In the genomic region with DNA sequence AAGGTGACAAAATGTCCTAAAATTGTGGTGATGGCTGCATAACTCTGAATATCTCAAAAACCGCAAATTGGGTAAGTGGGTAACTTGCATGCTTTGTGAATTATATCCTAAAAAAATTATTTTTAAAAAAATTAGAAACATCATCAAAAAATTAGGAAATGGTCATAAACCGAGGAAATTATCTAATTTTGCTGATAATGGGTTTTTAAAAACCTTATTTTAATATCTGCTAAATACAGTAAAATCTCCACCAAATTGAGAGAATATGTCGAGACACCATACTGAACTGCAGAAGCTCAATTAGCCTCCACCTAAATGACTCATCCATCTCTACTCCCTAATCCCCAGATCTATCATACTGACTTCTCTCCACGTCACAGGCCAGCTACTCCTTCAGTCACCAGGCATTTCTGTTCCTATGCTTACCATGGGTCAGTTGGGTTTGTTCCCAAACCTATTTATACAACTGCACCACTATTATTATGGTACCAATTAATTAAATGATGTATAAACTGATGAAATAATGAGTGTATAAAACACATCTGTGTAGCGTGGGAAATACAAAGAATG, we compare ENCODE assay signal across 1 cellular context.
TF ChIP-seq lines count a peak whose summit lies in the region.

No MANE protein-coding gene starts in this region.

TF ChIP-seq in K562, 482 proteins besides CTCF, POLR2A, EP300 and RAD21 (continued from another document and continues in another):
- TF ChIP-seq, protein P1, sequence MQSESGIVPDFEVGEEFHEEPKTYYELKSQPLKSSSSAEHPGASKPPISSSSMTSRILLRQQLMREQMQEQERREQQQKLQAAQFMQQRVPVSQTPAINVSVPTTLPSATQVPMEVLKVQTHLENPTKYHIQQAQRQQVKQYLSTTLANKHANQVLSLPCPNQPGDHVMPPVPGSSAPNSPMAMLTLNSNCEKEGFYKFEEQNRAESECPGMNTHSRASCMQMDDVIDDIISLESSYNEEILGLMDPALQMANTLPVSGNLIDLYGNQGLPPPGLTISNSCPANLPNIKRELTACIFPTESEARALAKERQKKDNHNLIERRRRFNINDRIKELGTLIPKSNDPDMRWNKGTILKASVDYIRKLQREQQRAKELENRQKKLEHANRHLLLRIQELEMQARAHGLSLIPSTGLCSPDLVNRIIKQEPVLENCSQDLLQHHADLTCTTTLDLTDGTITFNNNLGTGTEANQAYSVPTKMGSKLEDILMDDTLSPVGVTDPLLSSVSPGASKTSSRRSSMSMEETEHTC (IDR thresholded peaks at IDR 0.05) = no peak
- TF ChIP-seq, protein P2, sequence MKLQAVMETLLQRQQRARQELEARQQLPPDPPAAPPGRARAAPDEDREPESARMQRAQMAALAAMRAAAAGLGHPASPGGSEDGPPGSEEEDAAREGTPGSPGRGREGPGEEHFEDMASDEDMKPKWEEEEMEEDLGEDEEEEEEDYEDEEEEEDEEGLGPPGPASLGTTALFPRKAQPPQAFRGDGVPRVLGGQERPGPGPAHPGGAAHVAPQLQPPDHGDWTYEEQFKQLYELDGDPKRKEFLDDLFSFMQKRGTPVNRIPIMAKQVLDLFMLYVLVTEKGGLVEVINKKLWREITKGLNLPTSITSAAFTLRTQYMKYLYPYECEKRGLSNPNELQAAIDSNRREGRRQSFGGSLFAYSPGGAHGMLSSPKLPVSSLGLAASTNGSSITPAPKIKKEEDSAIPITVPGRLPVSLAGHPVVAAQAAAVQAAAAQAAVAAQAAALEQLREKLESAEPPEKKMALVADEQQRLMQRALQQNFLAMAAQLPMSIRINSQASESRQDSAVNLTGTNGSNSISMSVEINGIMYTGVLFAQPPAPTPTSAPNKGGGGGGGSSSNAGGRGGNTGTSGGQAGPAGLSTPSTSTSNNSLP (IDR thresholded peaks at IDR 0.05; ENCODE audit: borderline replicate concordance, low read depth, low read length) = peak; percentile 58; the same call in 1 of the 2 replicates
- TF ChIP-seq, protein P3, sequence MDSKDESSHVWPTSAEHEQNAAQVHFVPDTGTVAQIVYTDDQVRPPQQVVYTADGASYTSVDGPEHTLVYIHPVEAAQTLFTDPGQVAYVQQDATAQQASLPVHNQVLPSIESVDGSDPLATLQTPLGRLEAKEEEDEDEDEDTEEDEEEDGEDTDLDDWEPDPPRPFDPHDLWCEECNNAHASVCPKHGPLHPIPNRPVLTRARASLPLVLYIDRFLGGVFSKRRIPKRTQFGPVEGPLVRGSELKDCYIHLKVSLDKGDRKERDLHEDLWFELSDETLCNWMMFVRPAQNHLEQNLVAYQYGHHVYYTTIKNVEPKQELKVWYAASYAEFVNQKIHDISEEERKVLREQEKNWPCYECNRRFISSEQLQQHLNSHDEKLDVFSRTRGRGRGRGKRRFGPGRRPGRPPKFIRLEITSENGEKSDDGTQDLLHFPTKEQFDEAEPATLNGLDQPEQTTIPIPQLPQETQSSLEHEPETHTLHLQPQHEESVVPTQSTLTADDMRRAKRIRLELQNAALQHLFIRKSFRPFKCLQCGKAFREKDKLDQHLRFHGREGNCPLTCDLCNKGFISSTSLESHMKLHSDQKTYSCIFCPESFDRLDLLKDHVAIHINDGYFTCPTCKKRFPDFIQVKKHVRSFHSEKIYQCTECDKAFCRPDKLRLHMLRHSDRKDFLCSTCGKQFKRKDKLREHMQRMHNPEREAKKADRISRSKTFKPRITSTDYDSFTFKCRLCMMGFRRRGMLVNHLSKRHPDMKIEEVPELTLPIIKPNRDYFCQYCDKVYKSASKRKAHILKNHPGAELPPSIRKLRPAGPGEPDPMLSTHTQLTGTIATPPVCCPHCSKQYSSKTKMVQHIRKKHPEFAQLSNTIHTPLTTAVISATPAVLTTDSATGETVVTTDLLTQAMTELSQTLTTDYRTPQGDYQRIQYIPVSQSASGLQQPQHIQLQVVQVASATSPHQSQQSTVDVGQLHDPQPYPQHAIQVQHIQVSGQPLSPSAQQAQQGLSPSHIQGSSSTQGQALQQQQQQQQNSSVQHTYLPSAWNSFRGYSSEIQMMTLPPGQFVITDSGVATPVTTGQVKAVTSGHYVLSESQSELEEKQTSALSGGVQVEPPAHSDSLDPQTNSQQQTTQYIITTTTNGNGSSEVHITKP (IDR thresholded peaks at IDR 0.05; ENCODE audit: partially characterized antibody) = no peak
- TF ChIP-seq SMARCA4 (IDR thresholded peaks at IDR 0.05) = peak; percentile 71
- no peak for TF ChIP-seq ZNF165 (CRISPR knock-in tag; IDR thresholded peaks at IDR 0.05; ENCODE audit: borderline replicate concordance)
- no peak for TF ChIP-seq HMG20A (CRISPR knock-in tag; conservative IDR thresholded peaks at IDR 0.05)
- peak; percentile 90 for TF ChIP-seq CREM (IDR thresholded peaks at IDR 0.05; ENCODE audit: low read depth)
- peak; percentile 42; the same call in 1 of the 2 replicates for TF ChIP-seq MAFF (IDR thresholded peaks at IDR 0.05; ENCODE audit: low read length)
- 0 out of 2 replicates have a peak, but pooled peaks have one; percentile 9 for TF ChIP-seq RFX1 (IDR thresholded peaks at IDR 0.05)
- TF ChIP-seq, protein P4, sequence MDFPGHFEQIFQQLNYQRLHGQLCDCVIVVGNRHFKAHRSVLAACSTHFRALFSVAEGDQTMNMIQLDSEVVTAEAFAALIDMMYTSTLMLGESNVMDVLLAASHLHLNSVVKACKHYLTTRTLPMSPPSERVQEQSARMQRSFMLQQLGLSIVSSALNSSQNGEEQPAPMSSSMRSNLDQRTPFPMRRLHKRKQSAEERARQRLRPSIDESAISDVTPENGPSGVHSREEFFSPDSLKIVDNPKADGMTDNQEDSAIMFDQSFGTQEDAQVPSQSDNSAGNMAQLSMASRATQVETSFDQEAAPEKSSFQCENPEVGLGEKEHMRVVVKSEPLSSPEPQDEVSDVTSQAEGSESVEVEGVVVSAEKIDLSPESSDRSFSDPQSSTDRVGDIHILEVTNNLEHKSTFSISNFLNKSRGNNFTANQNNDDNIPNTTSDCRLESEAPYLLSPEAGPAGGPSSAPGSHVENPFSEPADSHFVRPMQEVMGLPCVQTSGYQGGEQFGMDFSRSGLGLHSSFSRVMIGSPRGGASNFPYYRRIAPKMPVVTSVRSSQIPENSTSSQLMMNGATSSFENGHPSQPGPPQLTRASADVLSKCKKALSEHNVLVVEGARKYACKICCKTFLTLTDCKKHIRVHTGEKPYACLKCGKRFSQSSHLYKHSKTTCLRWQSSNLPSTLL (IDR thresholded peaks at IDR 0.05) = no peak
- TF ChIP-seq RCOR1 (IDR thresholded peaks at IDR 0.05; ENCODE audit: borderline replicate concordance in 1 of 2, low read depth in 2 of 2, low read length in 2 of 2) = 0 out of 4 replicates have a peak, but pooled peaks of 1 of the 2 experiments have one; percentile 29
- TF ChIP-seq, protein P5, sequence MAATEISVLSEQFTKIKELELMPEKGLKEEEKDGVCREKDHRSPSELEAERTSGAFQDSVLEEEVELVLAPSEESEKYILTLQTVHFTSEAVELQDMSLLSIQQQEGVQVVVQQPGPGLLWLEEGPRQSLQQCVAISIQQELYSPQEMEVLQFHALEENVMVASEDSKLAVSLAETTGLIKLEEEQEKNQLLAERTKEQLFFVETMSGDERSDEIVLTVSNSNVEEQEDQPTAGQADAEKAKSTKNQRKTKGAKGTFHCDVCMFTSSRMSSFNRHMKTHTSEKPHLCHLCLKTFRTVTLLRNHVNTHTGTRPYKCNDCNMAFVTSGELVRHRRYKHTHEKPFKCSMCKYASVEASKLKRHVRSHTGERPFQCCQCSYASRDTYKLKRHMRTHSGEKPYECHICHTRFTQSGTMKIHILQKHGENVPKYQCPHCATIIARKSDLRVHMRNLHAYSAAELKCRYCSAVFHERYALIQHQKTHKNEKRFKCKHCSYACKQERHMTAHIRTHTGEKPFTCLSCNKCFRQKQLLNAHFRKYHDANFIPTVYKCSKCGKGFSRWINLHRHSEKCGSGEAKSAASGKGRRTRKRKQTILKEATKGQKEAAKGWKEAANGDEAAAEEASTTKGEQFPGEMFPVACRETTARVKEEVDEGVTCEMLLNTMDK (IDR thresholded peaks at IDR 0.05; ENCODE audit: borderline replicate concordance, insufficient read depth, low read depth, low read length, poor library complexity, severe bottlenecking) = no peak
- TF ChIP-seq C11orf30 (IDR thresholded peaks at IDR 0.05; ENCODE audit: low read depth) = peak; percentile 85
- TF ChIP-seq, protein P6, sequence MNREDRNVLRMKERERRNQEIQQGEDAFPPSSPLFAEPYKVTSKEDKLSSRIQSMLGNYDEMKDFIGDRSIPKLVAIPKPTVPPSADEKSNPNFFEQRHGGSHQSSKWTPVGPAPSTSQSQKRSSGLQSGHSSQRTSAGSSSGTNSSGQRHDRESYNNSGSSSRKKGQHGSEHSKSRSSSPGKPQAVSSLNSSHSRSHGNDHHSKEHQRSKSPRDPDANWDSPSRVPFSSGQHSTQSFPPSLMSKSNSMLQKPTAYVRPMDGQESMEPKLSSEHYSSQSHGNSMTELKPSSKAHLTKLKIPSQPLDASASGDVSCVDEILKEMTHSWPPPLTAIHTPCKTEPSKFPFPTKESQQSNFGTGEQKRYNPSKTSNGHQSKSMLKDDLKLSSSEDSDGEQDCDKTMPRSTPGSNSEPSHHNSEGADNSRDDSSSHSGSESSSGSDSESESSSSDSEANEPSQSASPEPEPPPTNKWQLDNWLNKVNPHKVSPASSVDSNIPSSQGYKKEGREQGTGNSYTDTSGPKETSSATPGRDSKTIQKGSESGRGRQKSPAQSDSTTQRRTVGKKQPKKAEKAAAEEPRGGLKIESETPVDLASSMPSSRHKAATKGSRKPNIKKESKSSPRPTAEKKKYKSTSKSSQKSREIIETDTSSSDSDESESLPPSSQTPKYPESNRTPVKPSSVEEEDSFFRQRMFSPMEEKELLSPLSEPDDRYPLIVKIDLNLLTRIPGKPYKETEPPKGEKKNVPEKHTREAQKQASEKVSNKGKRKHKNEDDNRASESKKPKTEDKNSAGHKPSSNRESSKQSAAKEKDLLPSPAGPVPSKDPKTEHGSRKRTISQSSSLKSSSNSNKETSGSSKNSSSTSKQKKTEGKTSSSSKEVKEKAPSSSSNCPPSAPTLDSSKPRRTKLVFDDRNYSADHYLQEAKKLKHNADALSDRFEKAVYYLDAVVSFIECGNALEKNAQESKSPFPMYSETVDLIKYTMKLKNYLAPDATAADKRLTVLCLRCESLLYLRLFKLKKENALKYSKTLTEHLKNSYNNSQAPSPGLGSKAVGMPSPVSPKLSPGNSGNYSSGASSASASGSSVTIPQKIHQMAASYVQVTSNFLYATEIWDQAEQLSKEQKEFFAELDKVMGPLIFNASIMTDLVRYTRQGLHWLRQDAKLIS (CRISPR knock-in tag; IDR thresholded peaks at IDR 0.05) = no peak
- TF ChIP-seq JUND (IDR thresholded peaks at IDR 0.05; ENCODE audit: borderline replicate concordance, low read depth, low read length) = peak; percentile 95
- peak; percentile 89 for TF ChIP-seq JUND (tag; IDR thresholded peaks at IDR 0.05; ENCODE audit: borderline replicate concordance, low read depth, low read length)
- TF ChIP-seq SMARCE1 (IDR thresholded peaks at IDR 0.05) = peak; percentile 77; the same call in 1 of the 2 replicates
- TF ChIP-seq ARID1B (IDR thresholded peaks at IDR 0.05) = peak; percentile 50; the same call in 1 of the 2 replicates
- peak; percentile 43 for TF ChIP-seq FOS (IDR thresholded peaks at IDR 0.05; ENCODE audit: extremely low read depth, insufficient read length)
- no peak for TF ChIP-seq ETV6 (IDR thresholded peaks at IDR 0.05; ENCODE audit: borderline replicate concordance in 1 of 2, low read depth in 2 of 2, low read length in 1 of 2)
- TF ChIP-seq ETV6 (CRISPR knock-in tag; IDR thresholded peaks at IDR 0.05; ENCODE audit: borderline replicate concordance) = no peak
- TF ChIP-seq, protein P7, sequence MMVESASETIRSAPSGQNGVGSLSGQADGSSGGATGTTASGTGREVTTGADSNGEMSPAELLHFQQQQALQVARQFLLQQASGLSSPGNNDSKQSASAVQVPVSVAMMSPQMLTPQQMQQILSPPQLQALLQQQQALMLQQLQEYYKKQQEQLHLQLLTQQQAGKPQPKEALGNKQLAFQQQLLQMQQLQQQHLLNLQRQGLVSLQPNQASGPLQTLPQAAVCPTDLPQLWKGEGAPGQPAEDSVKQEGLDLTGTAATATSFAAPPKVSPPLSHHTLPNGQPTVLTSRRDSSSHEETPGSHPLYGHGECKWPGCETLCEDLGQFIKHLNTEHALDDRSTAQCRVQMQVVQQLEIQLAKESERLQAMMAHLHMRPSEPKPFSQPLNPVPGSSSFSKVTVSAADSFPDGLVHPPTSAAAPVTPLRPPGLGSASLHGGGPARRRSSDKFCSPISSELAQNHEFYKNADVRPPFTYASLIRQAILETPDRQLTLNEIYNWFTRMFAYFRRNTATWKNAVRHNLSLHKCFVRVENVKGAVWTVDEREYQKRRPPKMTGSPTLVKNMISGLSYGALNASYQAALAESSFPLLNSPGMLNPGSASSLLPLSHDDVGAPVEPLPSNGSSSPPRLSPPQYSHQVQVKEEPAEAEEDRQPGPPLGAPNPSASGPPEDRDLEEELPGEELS (CRISPR knock-in tag; IDR thresholded peaks at IDR 0.05; ENCODE audit: borderline replicate concordance) = no peak
- no peak for TF ChIP-seq HDAC8 (tag; IDR thresholded peaks at IDR 0.05)
- TF ChIP-seq ZNF764 (CRISPR knock-in tag; IDR thresholded peaks at IDR 0.05; ENCODE audit: low read depth) = no peak
- peak; percentile 92 for TF ChIP-seq ZNF316 (IDR thresholded peaks at IDR 0.05)
- TF ChIP-seq DPF2 (IDR thresholded peaks at IDR 0.05) = peak; percentile 78
- TF ChIP-seq, protein P8, sequence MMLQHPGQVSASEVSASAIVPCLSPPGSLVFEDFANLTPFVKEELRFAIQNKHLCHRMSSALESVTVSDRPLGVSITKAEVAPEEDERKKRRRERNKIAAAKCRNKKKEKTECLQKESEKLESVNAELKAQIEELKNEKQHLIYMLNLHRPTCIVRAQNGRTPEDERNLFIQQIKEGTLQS (IDR thresholded peaks at IDR 0.05) = peak; percentile 89
- TF ChIP-seq, protein P8 (CRISPR knock-in tag; conservative IDR thresholded peaks at IDR 0.05) = no peak
